In the genomic region with DNA sequence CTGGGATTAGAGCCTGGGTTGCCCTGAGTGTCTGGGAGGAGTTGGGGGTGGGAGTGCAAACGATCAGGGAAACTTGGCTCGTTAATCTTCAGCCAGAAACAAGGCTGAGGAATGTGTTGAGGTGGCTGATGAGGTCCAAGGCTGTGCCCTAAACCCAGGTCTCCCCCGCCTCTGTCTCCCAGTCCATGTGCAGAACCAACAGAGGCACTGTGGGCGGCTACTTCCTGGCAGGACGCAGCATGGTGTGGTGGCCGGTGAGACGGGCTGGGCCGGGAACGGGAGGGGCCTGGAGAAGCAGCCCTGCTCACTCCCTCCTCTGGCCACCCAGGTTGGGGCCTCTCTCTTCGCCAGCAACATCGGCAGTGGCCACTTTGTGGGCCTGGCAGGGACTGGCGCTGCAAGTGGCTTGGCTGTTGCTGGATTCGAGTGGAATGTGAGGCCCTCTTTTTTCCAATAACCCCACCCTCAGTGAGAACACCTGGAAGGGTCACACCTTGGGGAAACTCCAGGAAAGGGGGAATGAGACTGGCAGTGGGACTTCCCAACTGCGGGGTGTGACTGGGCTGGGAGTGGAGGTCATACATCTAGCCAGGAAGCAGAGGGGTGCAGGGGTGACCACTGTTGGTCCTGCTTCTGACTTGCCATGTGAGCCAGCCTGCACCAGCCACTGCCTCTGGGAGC, we compare ENCODE assay signal across 19 cellular contexts. TPM values are rescaled to one million over a fixed set of nuclear protein-coding genes. Genes with fewer than 3 reads are reported as not detected.
DNase-seq lines count a peak whose midpoint lies in the region; ATAC-seq, FAIRE-seq and TF ChIP-seq lines count a peak whose summit lies in the region.
"Had no signal": no experiment of that assay in that cellular context is flagged by ENCODE, and none has a peak within 500 bp of the region (broad histone marks: within the 10 kb centered on the region; RNA-seq: fewer than 3 reads in every experiment).

No MANE protein-coding gene starts in this region.

- peaks cover 18% of the 10 kb centered on the region for H3K27me3 ChIP-seq in astrocyte (ENCODE audit: insufficient read depth, low read length)
- H3K27me3 ChIP-seq in CD4-positive, alpha-beta T cell (ENCODE audit: control insufficient read depth, insufficient read depth, low read length), result no peaks in the 10 kb centered on the region

- no peaks in the 10 kb centered on the region for H3K9me3 ChIP-seq in astrocyte (ENCODE audit: insufficient read depth, low read depth, low read length)
- H3K9me3 ChIP-seq in CD4-positive, alpha-beta T cell (ENCODE audit: control insufficient read depth, low read length), result no peaks in the 10 kb centered on the region

- H3K36me3 ChIP-seq in astrocyte (ENCODE audit: insufficient read depth, low read length), result no peaks in the 10 kb centered on the region

- H2AFZ ChIP-seq in astrocyte (ENCODE audit: low read depth, low read length), result no peak overlapping the region
- H2AFZ ChIP-seq: PC-9 had no signal

- no peak for FAIRE-seq in astrocyte (lab: Jason Lieb, UNC)

- no peak for ATAC-seq in GM21367 (IDR thresholded peaks at IDR 0.05; ENCODE audit: unreplicated experiment)
- ATAC-seq in CD4-positive, alpha-beta T cell (ENCODE audit: poor library complexity), result no peak
- ATAC-seq: activated CD8-positive, alpha-beta T cell treated with anti-CD3 and anti-CD28 coated beads, Interleukin-2, amount 10 ng/mL, durations not matched to agents 7 days and 5 days; activated T-helper 17 cell treated with anti-CD3 and anti-CD28 coated beads, Interleukin-2, amount 50 U/mL, for 72 hours; stimulated activated naive CD8-positive, alpha-beta T cell treated with anti-CD3 and anti-CD28 coated beads, Interleukin-15, amount 100 ng/mL, for 72 hours had no signal

- intact Hi-C loops in CD4-positive, alpha-beta T cell (cut with DNase I, micrococcal nuclease), result loop anchor here in 1 of 2 experiments (10.0 kb wide), 1 partner anchor 230 kb away; a partner anchor contains a TSS

- CTCF ChIA-PET in CD4-positive, alpha-beta T cell (lab: Charles Lee), result no interaction called here

- H3K4me3 Mint-ChIP-seq in astrocyte (ENCODE audit: unreplicated experiment), result no peak overlapping the region
- no peak overlapping the region for H3K4me3 Mint-ChIP-seq in CD4-positive, alpha-beta T cell
- H3K4me3 Mint-ChIP-seq: activated CD8-positive, alpha-beta T cell treated with anti-CD3 and anti-CD28 coated beads, Interleukin-2, amount 10 ng/mL, durations not matched to agents 7 days and 5 days; activated T-helper 17 cell treated with anti-CD3 and anti-CD28 coated beads, Interleukin-2, amount 50 U/mL, for 72 hours; central memory CD8-positive, alpha-beta T cell; immature natural killer cell; stimulated activated naive CD8-positive, alpha-beta T cell treated with anti-CD3 and anti-CD28 coated beads, Interleukin-15, amount 100 ng/mL, for 72 hours had no signal

- H4K20me1 ChIP-seq in astrocyte (ENCODE audit: insufficient read depth, low read length), result peaks cover 14% of the 10 kb centered on the region

- no peak overlapping the region for H3K9ac ChIP-seq in astrocyte (ENCODE audit: low read length)

- H3K4me3 ChIP-seq in astrocyte (ENCODE audit: insufficient read depth, low read depth, low read length), result no peak overlapping the region
- H3K4me3 ChIP-seq: PC-9 had no signal

- no peak overlapping the region for H3K4me2 ChIP-seq in astrocyte (ENCODE audit: low read length)
- H3K4me2 ChIP-seq: PC-9 had no signal

- peaks cover 3% of the 10 kb centered on the region for H3K4me1 Mint-ChIP-seq in astrocyte (ENCODE audit: low read depth, unreplicated experiment)
- peaks cover 13% of the 10 kb centered on the region for H3K4me1 Mint-ChIP-seq in CD4-positive, alpha-beta T cell (ENCODE audit: low read depth)
- H3K4me1 Mint-ChIP-seq: activated T-helper 17 cell treated with anti-CD3 and anti-CD28 coated beads, Interleukin-2, amount 50 U/mL, for 72 hours had no signal

- DNase-seq in ELF-1 (ENCODE audit: low read depth, low spot score), result peak; percentile 35
- DNase-seq in astrocyte (ENCODE audit: low read depth), result peak; percentile 18
- peak; percentile 95 for DNase-seq in kidney tubule cell (ENCODE audit: low spot score)
- DNase-seq in renal cortical epithelial cell (ENCODE audit: low read depth), result peak; percentile 91
- no peak for DNase-seq in GM19238 (ENCODE audit: insufficient read length, low spot score)
- no peak for DNase-seq in GM20000 (ENCODE audit: low spot score)
- no peak for DNase-seq in CD4-positive, alpha-beta T cell
- DNase-seq: activated CD8-positive, alpha-beta T cell treated with anti-CD3 and anti-CD28 coated beads, Interleukin-2, amount 10 ng/mL, durations not matched to agents 7 days and 5 days; foreskin melanocyte; immature natural killer cell; NCI-H187; NCI-H510A; stimulated activated naive CD8-positive, alpha-beta T cell treated with anti-CD3 and anti-CD28 coated beads, Interleukin-15, amount 100 ng/mL, for 72 hours had no signal

- H3K4me1 ChIP-seq in astrocyte (ENCODE audit: insufficient read depth, low read length), result peaks cover 23% of the 10 kb centered on the region

- TF ChIP-seq CTCF in astrocyte (IDR thresholded peaks at IDR 0.05; ENCODE audit: insufficient read depth, low read depth, low read length) (no peak), GM20000 (IDR thresholded peaks at IDR 0.05; ENCODE audit: extremely low read depth, missing control alignments) (no peak)
- no peak for TF ChIP-seq CTCF in CD4-positive, alpha-beta T cell (IDR thresholded peaks at IDR 0.05)

- peaks cover 2% of the 10 kb centered on the region for H3K9me3 Mint-ChIP-seq in astrocyte (ENCODE audit: unreplicated experiment)
- no peaks in the 10 kb centered on the region for H3K9me3 Mint-ChIP-seq in CD4-positive, alpha-beta T cell
- H3K9me3 Mint-ChIP-seq: activated T-helper 17 cell treated with anti-CD3 and anti-CD28 coated beads, Interleukin-2, amount 50 U/mL, for 72 hours; central memory CD8-positive, alpha-beta T cell; stimulated activated naive CD8-positive, alpha-beta T cell treated with anti-CD3 and anti-CD28 coated beads, Interleukin-15, amount 100 ng/mL, for 72 hours had no signal

- peaks cover 32% of the 10 kb centered on the region for H3K27me3 Mint-ChIP-seq in astrocyte (ENCODE audit: low read depth, unreplicated experiment)
- no peaks in the 10 kb centered on the region for H3K27me3 Mint-ChIP-seq in CD4-positive, alpha-beta T cell
- H3K27me3 Mint-ChIP-seq: activated T-helper 17 cell treated with anti-CD3 and anti-CD28 coated beads, Interleukin-2, amount 50 U/mL, for 72 hours; central memory CD8-positive, alpha-beta T cell had no signal

- H3K27ac ChIP-seq in astrocyte (ENCODE audit: low read depth, low read length), result no peak overlapping the region
- no peak overlapping the region for H3K27ac ChIP-seq in CD4-positive, alpha-beta T cell (ENCODE audit: low read depth, low read length)
- H3K27ac ChIP-seq: PC-9 had no signal

- peak overlapping the region; percentile 66 for H3K27ac Mint-ChIP-seq in astrocyte (ENCODE audit: unreplicated experiment)
- no peak overlapping the region for H3K27ac Mint-ChIP-seq in CD4-positive, alpha-beta T cell
- H3K27ac Mint-ChIP-seq: activated CD8-positive, alpha-beta T cell treated with anti-CD3 and anti-CD28 coated beads, Interleukin-2, amount 10 ng/mL, durations not matched to agents 7 days and 5 days; activated T-helper 17 cell treated with anti-CD3 and anti-CD28 coated beads, Interleukin-2, amount 50 U/mL, for 72 hours; immature natural killer cell had no signal

- POLR2A ChIA-PET in CD4-positive, alpha-beta T cell (lab: Charles Lee), result interaction anchor here (5.7 kb wide), 1 partner anchor 23 kb away, joined by 47 read pairs; the partner anchor contains the start of gene RUSF1

- H3K79me2 ChIP-seq in astrocyte (ENCODE audit: insufficient read depth, low read length), result no peaks in the 10 kb centered on the region

- H3K36me3 Mint-ChIP-seq in astrocyte (ENCODE audit: low read depth, unreplicated experiment), result peaks cover 4% of the 10 kb centered on the region
- H3K36me3 Mint-ChIP-seq in CD4-positive, alpha-beta T cell (ENCODE audit: low read depth), result peaks cover 9% of the 10 kb centered on the region

RNA-seq across cellular contexts. Expression of gene SLC5A2, which starts 1.7 kb away (rescaled TPM):
- total RNA-seq in astrocyte (not detected in 2 replicates), renal cortical epithelial cell (0.52 and 0.60 TPM in 2 replicates)
- 1 to 10 TPM; 4.1 to 5.3 TPM for total RNA-seq in CD4-positive, alpha-beta T cell
- total RNA-seq: osteocyte had no signal

RNA-seq across cellular contexts. Expression of gene TGFB1I1, which starts 12.7 kb away (rescaled TPM):
- total RNA-seq in astrocyte (124 and 134 TPM in 2 replicates), renal cortical epithelial cell (26.5 and 31.4 TPM in 2 replicates)
- total RNA-seq in CD4-positive, alpha-beta T cell, result under 1 TPM; 0.36 to 0.42 TPM

RNA-seq across cellular contexts. Expression of gene RUSF1, which starts 23.6 kb away (rescaled TPM):
- total RNA-seq in astrocyte (33.9 and 40.5 TPM in 2 replicates), renal cortical epithelial cell (39.8 and 62.3 TPM in 2 replicates)
- 10 to 100 TPM; 69.2 to 73.2 TPM for total RNA-seq in CD4-positive, alpha-beta T cell

RNA-seq across cellular contexts. Expression of gene ARMC5, which starts 25.3 kb away (rescaled TPM):
- total RNA-seq in astrocyte, result 11.5 and 12.1 TPM in 2 replicates
- total RNA-seq in renal cortical epithelial cell, result 5.4 and 8.7 TPM in 2 replicates
- total RNA-seq in CD4-positive, alpha-beta T cell, result 10 to 100 TPM in 1 of 2 experiments, 1 to 10 TPM in 1; 8.5 to 10.8 TPM

RNA-seq across cellular contexts. Expression of gene ZNF843, which starts 42.0 kb away (rescaled TPM):
- total RNA-seq in astrocyte (0.50 and 0.84 TPM in 2 replicates), renal cortical epithelial cell (0.99 TPM in 1 of 2 replicates, not detected in the other)
- under 1 TPM in 1 of 2 experiments, not detected in 1; 0.16 TPM for total RNA-seq in CD4-positive, alpha-beta T cell
- total RNA-seq: mononuclear cell had no signal

Comparison
In these comparisons a context has a peak if more than half of its experiments do, and no peak if none do; other contexts are left out.
1. DNase-seq: peak in ELF-1 (single experiment), astrocyte (single experiment), kidney tubule cell (single experiment) and renal cortical epithelial cell (single experiment); none in GM19238 (single experiment), GM20000 (single experiment) and CD4-positive, alpha-beta T cell (0 of 10).
2. RNA of gene TGFB1I1, which starts 12.7 kb away (total RNA-seq): 124 to 134 TPM in astrocyte and 26.5 to 31.4 TPM in renal cortical epithelial cell; 0.36 to 0.42 TPM in CD4-positive, alpha-beta T cell; every median in the first group is over 10 times any median in the second.